Comparison of ENCODE assay signal across 8 cellular contexts in the genomic region with DNA sequence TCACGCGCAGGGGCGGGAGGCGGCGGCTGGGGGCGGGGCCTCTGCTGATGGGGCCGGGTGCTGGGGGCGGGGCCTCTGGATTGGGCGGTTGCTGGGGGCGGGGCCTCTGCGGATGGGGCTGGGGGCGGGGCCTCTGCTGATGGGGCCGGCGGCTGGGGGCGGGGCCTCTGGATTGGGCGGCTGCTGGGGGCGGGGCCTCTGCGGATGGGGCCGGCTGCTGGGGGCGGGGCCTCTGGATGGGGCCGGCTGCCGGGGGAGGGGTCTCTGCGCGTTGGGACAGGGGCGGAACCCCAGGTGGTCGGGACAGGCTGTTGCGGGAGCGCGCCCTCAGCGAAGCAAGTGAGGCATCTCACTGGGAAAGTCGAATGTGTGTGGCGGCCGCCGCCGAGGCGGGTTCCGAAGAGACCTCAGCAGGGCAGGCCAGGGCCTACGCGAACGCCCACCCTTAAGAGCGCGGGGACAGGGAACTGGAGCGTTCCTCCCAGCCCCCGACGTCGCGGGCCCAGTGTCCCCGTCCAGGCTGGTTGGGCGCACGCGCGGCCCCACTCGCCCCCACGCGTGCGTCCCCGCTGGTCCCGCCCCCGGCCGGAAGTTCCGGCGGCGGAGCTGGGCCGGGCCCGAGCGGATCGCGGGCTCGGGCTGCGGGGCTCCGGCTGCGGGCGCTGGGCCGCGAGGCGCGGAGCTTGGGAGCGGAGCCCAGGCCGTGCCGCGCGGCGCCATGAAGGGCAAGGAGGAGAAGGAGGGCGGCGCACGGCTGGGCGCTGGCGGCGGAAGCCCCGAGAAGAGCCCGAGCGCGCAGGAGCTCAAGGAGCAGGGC. TPM values are rescaled to one million over a fixed set of nuclear protein-coding genes. Genes with fewer than 3 reads are reported as not detected.
A peak's percentile ranks its signal among the peaks of the same experiment; 100 is the strongest.
DNase-seq lines count a peak whose midpoint lies in the region; ATAC-seq and TF ChIP-seq lines count a peak whose summit lies in the region.

Gene STUB1 (plus strand): TSS at position 603 of the 817 bp plus-strand sequence. CDS start 116 bp downstream, at position 719.

- in situ Hi-C loops in GM13977 (cut with MboI; ENCODE audit: low pct_unique_long_range_greater_than_20kb, low sequenced_read_pairs, unreplicated experiment), result no loop called here

- peak within 1 kb of the TSS; percentile 80 to 91 for H3K27ac ChIP-seq in left lung

- TF ChIP-seq CTCF in GM13977 (IDR thresholded peaks at IDR 0.05; ENCODE audit: extremely low read depth, insufficient read depth, missing control alignments) (no peak), left lung (IDR thresholded peaks at IDR 0.05) (no peak)

- H3K4me3 ChIP-seq in left lung, result peak within 1 kb of the TSS; percentile 62 to 70

- H3K9me3 ChIP-seq in left lung, result no peaks in the 10 kb centered on the region

- ATAC-seq in HG03095 (IDR thresholded peaks at IDR 0.05; ENCODE audit: unreplicated experiment) (peak; percentile 27), left lung (peak; percentile 80)

- H3K27me3 ChIP-seq in left lung, result peaks cover 0 to 26% of the 10 kb centered on the region in 2 donors

- intact Hi-C loops in left lung (cut with DNase I), result no loop called here

- H3K36me3 ChIP-seq in left lung, result peaks cover 0 to 25% of the 10 kb centered on the region in 2 donors

- peaks cover 33 to 65% of the 10 kb centered on the region in 2 donors for H3K4me1 ChIP-seq in left lung

- DNase-seq in GM13977 (ENCODE audit: low spot score), result peak; percentile 92
- DNase-seq in NCI-H524 treated with DMSO at 0.1 percent for 48 hours (lab: John Stamatoyannopoulos, UW), result peak; percentile 28
- peak; percentile 78 to 84 for DNase-seq in activated CD4-positive, alpha-beta T cell treated with anti-CD3 and anti-CD28 coated beads, Interleukin-2, amount 50 U/mL, for 24 hours (ENCODE audit: low read depth in 1 of 2, low spot score in 1 of 2)
- peak; percentile 75 for DNase-seq in dedifferentiated amniotic fluid mesenchymal stem cell (ENCODE audit: extremely low spot score)
- peak; percentile 90 to 94 for DNase-seq in left lung
- peak; percentile 92 for DNase-seq in stimulated activated CD4-positive, alpha-beta T cell treated with anti-CD3 and anti-CD28 coated beads, Interleukin-1b, Interleukin-23, amount 100 ng/mL, for 48 hours
- no peak for DNase-seq in NCI-H1048 (lab: John Stamatoyannopoulos, UW)

RNA-seq across cellular contexts. Expression of gene STUB1, which starts in this region (rescaled TPM):
- 100 to 1,000 TPM in 1 of 2 donors, 10 to 100 TPM in 1; 93.9 to 103 TPM for total RNA-seq in left lung
